ENCODE assay signal across 22 cellular contexts in the genomic region with DNA sequence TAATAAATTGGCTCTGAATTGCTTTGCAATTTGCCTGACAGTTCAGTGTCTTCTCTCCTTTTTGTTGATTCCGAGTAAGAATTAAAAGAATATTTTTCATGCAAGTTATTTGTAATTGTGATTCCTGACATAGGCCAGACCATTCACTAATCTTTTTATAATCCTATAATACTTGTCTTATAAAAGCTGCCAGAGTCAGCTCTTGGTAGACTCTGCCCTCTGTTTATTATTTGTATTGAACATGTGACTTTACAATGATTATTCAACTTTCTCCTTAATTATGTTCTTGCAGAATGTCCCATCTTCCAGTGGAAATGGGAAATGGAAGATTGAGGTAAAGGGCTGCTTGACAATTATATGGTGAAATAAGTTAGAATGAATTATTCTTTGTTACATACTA.
"Had no signal": no experiment of that assay in that cellular context is flagged by ENCODE, and none has a peak within 500 bp of the region (broad histone marks: within the 10 kb centered on the region; RNA-seq: fewer than 3 reads in every experiment).

No MANE protein-coding gene starts in this region.

- DNase-seq: cerebellar nuclear complex; effector CD8-positive, alpha-beta T cell; esophagus squamous epithelium; foreskin melanocyte; glutamatergic neuron; heart right ventricle; hypothalamus; mesenchymal stem cell; naive thymus-derived CD4-positive, alpha-beta T cell; right lobe of liver; stimulated activated CD4-positive, alpha-beta T cell treated with anti-CD3 and anti-CD28 coated beads, Interleukin-12 subunit alpha, Interleukin-12 subunit beta, amount 100 ng/mL, for 4 hours; stimulated activated CD4-positive, alpha-beta T cell treated with anti-CD3 and anti-CD28 coated beads, Interleukin-1b, Interleukin-23, amount 100 ng/mL, for 48 hours; stimulated activated CD4-positive, alpha-beta T cell treated with anti-CD3 and anti-CD28 coated beads, Interleukin-4, amount 100 ng/mL, for 1 hour; stimulated activated CD8-positive, alpha-beta memory T cell treated with anti-CD3 and anti-CD28 coated beads, Interleukin-4, amount 100 ng/mL, for 48 hours; stimulated activated naive CD4-positive, alpha-beta T cell; stimulated activated naive CD8-positive, alpha-beta T cell treated with anti-CD3 and anti-CD28 coated beads, Interleukin-15, amount 100 ng/mL, for 72 hours had no signal

- H3K36me3 ChIP-seq: esophagus squamous epithelium, heart right ventricle, neural progenitor cell, right lobe of liver, thyroid gland had no signal

- H3K27me3 ChIP-seq: esophagus squamous epithelium, neural progenitor cell, right lobe of liver, thyroid gland had no signal

- H3K9me3 ChIP-seq: esophagus squamous epithelium, right lobe of liver, thyroid gland had no signal

- H3K4me1 ChIP-seq: neural progenitor cell, parathyroid adenoma, right lobe of liver, thyroid gland had no signal

- H3K4me3 ChIP-seq: esophagus squamous epithelium, heart right ventricle, neural progenitor cell, right lobe of liver, smooth muscle cell, thyroid gland had no signal

- FAIRE-seq: keratinocyte had no signal

- ATAC-seq: heart right ventricle; left lobe of liver; naive thymus-derived CD4-positive, alpha-beta T cell; right lobe of liver; stimulated activated naive CD8-positive, alpha-beta T cell treated with anti-CD3 and anti-CD28 coated beads, Interleukin-15, amount 100 ng/mL, for 72 hours had no signal

- H3K27ac ChIP-seq: heart right ventricle, neural progenitor cell, parathyroid adenoma, right lobe of liver, thyroid gland had no signal
